ENCODE assay signal across 24 cellular contexts in the genomic region with DNA sequence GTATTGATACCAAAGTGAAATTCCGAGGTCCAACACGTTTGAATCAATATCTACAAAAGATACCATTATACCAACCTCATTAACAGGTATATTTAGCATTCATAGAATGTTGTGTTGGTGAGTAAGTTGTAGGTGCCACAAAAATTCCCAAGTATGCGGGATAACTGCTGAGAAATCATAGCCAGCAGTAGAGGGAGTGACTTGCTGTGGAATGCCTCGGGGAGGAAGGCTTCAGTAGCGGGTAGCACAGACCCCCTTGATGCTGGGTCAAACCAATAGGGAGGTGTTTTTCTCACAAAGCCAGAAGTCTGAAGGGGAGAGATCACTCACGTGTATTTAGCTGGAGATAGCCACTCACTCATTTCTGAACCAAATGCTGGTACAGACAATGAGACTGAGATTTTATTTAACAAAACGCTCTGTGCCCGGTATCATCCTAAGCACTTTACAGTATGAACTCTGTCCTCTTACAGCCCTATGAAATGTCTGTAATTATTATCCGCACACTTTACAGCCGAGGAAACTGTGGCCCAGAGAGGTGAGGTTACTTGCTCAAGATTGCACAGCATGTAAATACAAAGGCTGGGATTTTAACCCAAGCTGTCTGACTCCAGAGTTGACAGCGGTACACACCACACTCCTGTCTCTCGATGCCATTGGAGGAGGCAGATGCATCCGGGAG.
"Had no signal": no experiment of that assay in that cellular context is flagged by ENCODE, and none has a peak within 500 bp of the region (broad histone marks: within the 10 kb centered on the region; RNA-seq: fewer than 3 reads in every experiment).

No MANE protein-coding gene starts in this region.

- H3K27me3 ChIP-seq: dorsolateral prefrontal cortex, pancreas, sigmoid colon, tibial artery, upper lobe of left lung, uterus had no signal

- H3K4me3 Mint-ChIP-seq: immature natural killer cell; naive B cell; nephron; stimulated activated naive CD8-positive, alpha-beta T cell treated with anti-CD3 and anti-CD28 coated beads, Interleukin-15, Interleukin-2, amounts not matched to agents 100 ng/mL and 50 ng/mL, for 24 hours had no signal

- H3K27ac ChIP-seq: dorsolateral prefrontal cortex, left ventricle myocardium inferior, pancreas, prostate gland, sigmoid colon, tibial artery, upper lobe of left lung, uterus had no signal

- H3K9me3 Mint-ChIP-seq: immature natural killer cell; stimulated activated naive CD8-positive, alpha-beta T cell treated with anti-CD3 and anti-CD28 coated beads, Interleukin-15, Interleukin-2, amounts not matched to agents 100 ng/mL and 50 ng/mL, for 24 hours had no signal

- H3K36me3 ChIP-seq: left ventricle myocardium inferior, pancreas, prostate gland, sigmoid colon, tibial artery, upper lobe of left lung, uterus had no signal

- H3K36me3 Mint-ChIP-seq: immature natural killer cell, naive B cell had no signal

- DNase-seq: cortex of kidney; dorsolateral prefrontal cortex; effector CD8-positive, alpha-beta T cell; immature natural killer cell; left cardiac atrium; left ventricle myocardium inferior; mesenchymal stem cell; naive B cell; occipital lobe; pancreas; small intestine; stimulated activated CD4-positive, alpha-beta T cell treated with anti-CD3 and anti-CD28 coated beads, Interleukin-2, amount 100 ng/mL, for 48 hours; tibial artery; uterus had no signal

- H3K4me3 ChIP-seq: dorsolateral prefrontal cortex, left ventricle myocardium inferior, lung, pancreas, prostate gland, sigmoid colon, tibial artery, upper lobe of left lung, uterus had no signal

- ATAC-seq: esophagus mucosa, left cardiac atrium, pancreas had no signal

- H3K4me1 Mint-ChIP-seq: nephron had no signal

- H3K27ac Mint-ChIP-seq: immature natural killer cell; nephron; stimulated activated naive CD8-positive, alpha-beta T cell treated with anti-CD3 and anti-CD28 coated beads, Interleukin-15, Interleukin-2, amounts not matched to agents 100 ng/mL and 50 ng/mL, for 24 hours had no signal

- H3K4me1 ChIP-seq: pancreas, prostate gland, uterus had no signal

- H3K9me3 ChIP-seq: pancreas, prostate gland, sigmoid colon, tibial artery, upper lobe of left lung, uterus had no signal

- FAIRE-seq: endometrium, frontal cortex, keratinocyte, pancreas, small intestine had no signal
